ENCODE assay signal across 8 cellular contexts in the genomic region with DNA sequence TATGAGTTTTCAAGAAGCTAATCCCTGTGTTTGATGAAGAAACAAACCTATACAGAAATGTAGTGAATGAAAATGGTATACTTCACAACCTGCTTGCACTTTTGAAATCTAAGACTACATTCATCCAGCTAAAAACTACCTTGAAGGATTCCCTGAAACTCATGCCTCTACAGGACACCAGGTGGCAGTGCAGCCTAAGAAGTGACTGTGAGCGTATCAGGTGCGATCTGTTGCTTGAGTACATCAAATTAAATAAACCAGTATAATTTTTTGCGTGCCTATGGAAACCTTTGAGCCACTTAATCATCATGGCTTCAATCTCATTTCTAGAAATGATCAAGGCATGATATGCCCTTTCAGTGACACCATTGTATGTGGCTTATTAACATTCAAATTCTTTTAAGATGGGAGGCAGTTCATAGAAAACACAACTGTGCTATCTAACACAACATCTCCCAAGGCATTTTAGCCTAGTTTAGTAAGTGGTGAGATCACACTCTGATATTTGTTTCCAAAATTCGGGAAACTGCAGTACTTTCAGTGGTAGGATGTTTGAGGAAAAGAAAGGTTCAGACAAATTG. TPM values are rescaled to one million over a fixed set of nuclear protein-coding genes. Genes with fewer than 3 reads are reported as not detected.
DNase-seq lines count a peak whose midpoint lies in the region; ATAC-seq, FAIRE-seq and TF ChIP-seq lines count a peak whose summit lies in the region.

No MANE protein-coding gene starts in this region.

- no peak overlapping the region for H3K4me3 Mint-ChIP-seq in activated CD4-positive, alpha-beta memory T cell treated with anti-CD3 and anti-CD28 coated beads, Interleukin-2, amount 10 ng/mL, durations not matched to agents 7 days and 5 days

- H3K9me3 ChIP-seq in pancreas: no peaks in the 10 kb centered on the region

- no peak overlapping the region for H3K4me3 ChIP-seq in pancreas

- intact Hi-C loops in pancreas (cut with DNase I): loop anchor here in 2 of 3 donors (10.0 kb wide), 1 partner anchor 460 kb away; no protein-coding TSS in a partner anchor

- no peaks in the 10 kb centered on the region for H3K36me3 ChIP-seq in pancreas

- ATAC-seq in HG03432 (IDR thresholded peaks at IDR 0.05; ENCODE audit: unreplicated experiment) (peak; percentile 82), pancreas (peak in 3 of 4 donors; percentile 91)

- no peaks in the 10 kb centered on the region for H3K27me3 Mint-ChIP-seq in activated CD4-positive, alpha-beta memory T cell treated with anti-CD3 and anti-CD28 coated beads, Interleukin-2, amount 10 ng/mL, durations not matched to agents 7 days and 5 days

- no peaks in the 10 kb centered on the region for H3K36me3 Mint-ChIP-seq in activated CD4-positive, alpha-beta memory T cell treated with anti-CD3 and anti-CD28 coated beads, Interleukin-2, amount 10 ng/mL, durations not matched to agents 7 days and 5 days (ENCODE audit: low read depth)

- 1% methylated on average over 4 of the region's 4 CpGs for WGBS in pancreas, 2 donors

- POLR2A ChIA-PET in activated CD4-positive, alpha-beta memory T cell treated with anti-CD3 and anti-CD28 coated beads, Interleukin-2, amount 10 ng/mL, durations not matched to agents 7 days and 5 days (lab: Charles Lee): no interaction called here

- no peaks in the 10 kb centered on the region for H3K9me3 Mint-ChIP-seq in activated CD4-positive, alpha-beta memory T cell treated with anti-CD3 and anti-CD28 coated beads, Interleukin-2, amount 10 ng/mL, durations not matched to agents 7 days and 5 days

- H3K27ac ChIP-seq in pancreas: no peak overlapping the region

- no peaks in the 10 kb centered on the region for H3K4me1 ChIP-seq in pancreas

- no peaks in the 10 kb centered on the region for H3K4me1 Mint-ChIP-seq in activated CD4-positive, alpha-beta memory T cell treated with anti-CD3 and anti-CD28 coated beads, Interleukin-2, amount 10 ng/mL, durations not matched to agents 7 days and 5 days

- FAIRE-seq in pancreas (lab: Jason Lieb, UNC): no peak

- DNase-seq in D341Med (ENCODE audit: low spot score) (peak; percentile 63), GM19240 (ENCODE audit: insufficient read length, low spot score) (peak; percentile 21), NCI-H2227 treated with DMSO at 0.1 percent for 48 hours (lab: John Stamatoyannopoulos, UW) (peak; percentile 55), germinal center (ENCODE audit: low spot score) (peak; percentile 28), pancreas (peak in 4 of 6 donors; percentile 22 to 65 (median 22)), OCI-M2 (lab: John Stamatoyannopoulos, UW; ENCODE audit: unreplicated experiment) (no peak)
- peak; percentile 42 for DNase-seq in activated CD4-positive, alpha-beta memory T cell treated with anti-CD3 and anti-CD28 coated beads, Interleukin-2, amount 10 ng/mL, durations not matched to agents 7 days and 5 days

- H3K27ac Mint-ChIP-seq in activated CD4-positive, alpha-beta memory T cell treated with anti-CD3 and anti-CD28 coated beads, Interleukin-2, amount 10 ng/mL, durations not matched to agents 7 days and 5 days: no peak overlapping the region

- peak; percentile 60 to 83 (median 72) for TF ChIP-seq CTCF in pancreas (IDR thresholded peaks at IDR 0.05)

- H3K27me3 ChIP-seq in pancreas: no peaks in the 10 kb centered on the region

- CTCF ChIA-PET in activated CD4-positive, alpha-beta memory T cell treated with anti-CD3 and anti-CD28 coated beads, Interleukin-2, amount 10 ng/mL, durations not matched to agents 7 days and 5 days (lab: Charles Lee): interaction anchor here (1.2 to 1.7 kb wide), 4 partner anchors 53 to 735 kb away, joined by 3 to 7 read pairs (median 4); no protein-coding TSS in a partner anchor

RNA-seq across cellular contexts. Expression of a gene that starts 57.4 kb away (rescaled TPM):
- total RNA-seq in activated CD4-positive, alpha-beta memory T cell treated with anti-CD3 and anti-CD28 coated beads, Interleukin-2, amount 10 ng/mL, durations not matched to agents 7 days and 5 days: not detected
- total RNA-seq in pancreas: not detected
- polyA plus RNA-seq in pancreas: not detected
